9 cellular contexts compared by ENCODE assay signal in the genomic region with DNA sequence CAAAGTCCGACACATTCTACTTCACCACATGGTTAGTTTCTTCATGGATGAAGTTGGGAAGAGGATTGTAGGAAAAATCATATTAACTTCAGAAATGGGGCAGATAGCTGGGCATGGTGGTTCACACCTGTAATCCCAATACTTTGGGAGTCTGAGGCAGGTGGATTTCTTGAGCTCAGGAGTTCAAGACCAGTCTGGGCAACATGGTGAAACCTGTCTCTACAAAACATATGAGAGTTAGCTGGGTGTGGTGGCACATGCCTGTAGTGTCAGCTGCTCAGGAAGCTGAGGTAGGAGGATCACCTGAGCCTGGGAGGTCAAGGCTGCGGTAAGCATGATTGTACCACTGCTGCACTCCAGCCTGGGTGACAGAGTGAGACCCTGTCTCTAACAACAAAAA.
"Had no signal": no experiment of that assay in that cellular context is flagged by ENCODE, and none has a peak within 500 bp of the region (broad histone marks: within the 10 kb centered on the region; RNA-seq: fewer than 3 reads in every experiment).

No MANE protein-coding gene starts in this region.

- H3K27ac ChIP-seq: GM23248 had no signal

- H3K4me1 ChIP-seq: HAP-1 had no signal

- H3K4me3 Mint-ChIP-seq: HFFc6 had no signal

- H3K4me3 ChIP-seq: GM23248, HAP-1, K562 had no signal

- H3K36me3 ChIP-seq: HAP-1 had no signal

- H3K9me3 ChIP-seq: HAP-1 had no signal

- ATAC-seq: HCT116, K562 had no signal

- DNase-seq: GOT3, H7, HFFc6, IMR-90, KG1 had no signal

- H3K27ac Mint-ChIP-seq: HFFc6 had no signal

- H3K9me3 Mint-ChIP-seq: HFFc6 had no signal
